24 cellular contexts compared by ENCODE assay signal in genomic region chr10:108591417-108591816, GRCh38.
DNase-seq lines count a peak whose midpoint lies in the region; ATAC-seq, FAIRE-seq and TF ChIP-seq lines count a peak whose summit lies in the region.
"Had no signal": no experiment of that assay in that cellular context is flagged by ENCODE, and none has a peak within 500 bp of the region (broad histone marks: within the 10 kb centered on the region; RNA-seq: fewer than 3 reads in every experiment).

No MANE protein-coding gene starts in this region.

- no peak overlapping the region for H3K27ac Mint-ChIP-seq in astrocyte (ENCODE audit: unreplicated experiment)
- H3K27ac Mint-ChIP-seq: CD4-positive, alpha-beta memory T cell; H9 had no signal

- H3K4me3 Mint-ChIP-seq in astrocyte (ENCODE audit: unreplicated experiment) = no peak overlapping the region
- H3K4me3 Mint-ChIP-seq: CD4-positive, alpha-beta memory T cell; H9 had no signal

- H3K36me3 Mint-ChIP-seq in astrocyte (ENCODE audit: low read depth, unreplicated experiment) = no peaks in the 10 kb centered on the region
- H3K36me3 Mint-ChIP-seq: CD4-positive, alpha-beta memory T cell had no signal

- H3K9ac ChIP-seq in astrocyte (ENCODE audit: low read length) = no peak overlapping the region
- H3K9ac ChIP-seq: BLaER1 had no signal

- no peaks in the 10 kb centered on the region for H3K4me1 ChIP-seq in astrocyte (ENCODE audit: insufficient read depth, low read length)
- H3K4me1 ChIP-seq: SJSA1 had no signal

- DNase-seq in EH (ENCODE audit: low read depth) = peak; percentile 29
- DNase-seq in HCEC 1CT = peak; percentile 56
- peak; percentile 14 for DNase-seq in astrocyte (ENCODE audit: low read depth)
- peak; percentile 40 for DNase-seq in kidney tubule cell (ENCODE audit: low spot score)
- no peak for DNase-seq in urothelium cell line (ENCODE audit: low spot score)
- no peak for DNase-seq in NCI-H1436 (lab: John Stamatoyannopoulos, UW)
- DNase-seq: CD4-positive, alpha-beta memory T cell; DND-41; GDM1; H9; KBM-7; NCI-H1092; NCI-H1436 treated with DMSO at 0.1 percent for 48 hours; NCI-H1930; NCI-H2227 treated with DMSO at 0.1 percent for 48 hours; NCI-H524; NCI-H82 had no signal

- H2AFZ ChIP-seq in astrocyte (ENCODE audit: low read depth, low read length) = no peak overlapping the region

- no peak for TF ChIP-seq CTCF in astrocyte (IDR thresholded peaks at IDR 0.05; ENCODE audit: insufficient read depth, low read depth, low read length)

- no peak overlapping the region for H3K4me3 ChIP-seq in astrocyte (ENCODE audit: insufficient read depth, low read depth, low read length)
- H3K4me3 ChIP-seq: BLaER1, SJSA1 had no signal

- ATAC-seq in GM18519 (IDR thresholded peaks at IDR 0.05; ENCODE audit: low FRiP score, unreplicated experiment) = no peak
- ATAC-seq: Right ventricle myocardium inferior had no signal

- H3K79me2 ChIP-seq in astrocyte (ENCODE audit: insufficient read depth, low read length) = no peaks in the 10 kb centered on the region

- no peaks in the 10 kb centered on the region for H3K36me3 ChIP-seq in astrocyte (ENCODE audit: insufficient read depth, low read length)
- H3K36me3 ChIP-seq: BLaER1, SJSA1 had no signal

- no peaks in the 10 kb centered on the region for H3K9me3 ChIP-seq in astrocyte (ENCODE audit: insufficient read depth, low read depth, low read length)
- H3K9me3 ChIP-seq: BLaER1, SJSA1 had no signal

- no peaks in the 10 kb centered on the region for H3K9me3 Mint-ChIP-seq in astrocyte (ENCODE audit: unreplicated experiment)
- H3K9me3 Mint-ChIP-seq: H9 had no signal

- H3K4me1 Mint-ChIP-seq in astrocyte (ENCODE audit: low read depth, unreplicated experiment) = peaks cover 14% of the 10 kb centered on the region
- H3K4me1 Mint-ChIP-seq: CD4-positive, alpha-beta memory T cell had no signal

- H3K4me2 ChIP-seq in astrocyte (ENCODE audit: low read length) = no peak overlapping the region
- H3K4me2 ChIP-seq: BLaER1 had no signal

- no peaks in the 10 kb centered on the region for H4K20me1 ChIP-seq in astrocyte (ENCODE audit: insufficient read depth, low read length)
- H4K20me1 ChIP-seq: BLaER1 had no signal

- no peak overlapping the region for H3K27ac ChIP-seq in astrocyte (ENCODE audit: low read depth, low read length)
- H3K27ac ChIP-seq: BLaER1, HL-60, SJSA1 had no signal

- FAIRE-seq in astrocyte (lab: Jason Lieb, UNC) = no peak
- no peak for FAIRE-seq in urothelium cell line (lab: Jason Lieb, UNC)
- FAIRE-seq: GM18507, RCC 7860 had no signal

- H3K27me3 Mint-ChIP-seq in astrocyte (ENCODE audit: low read depth, unreplicated experiment) = no peaks in the 10 kb centered on the region
- H3K27me3 Mint-ChIP-seq: CD4-positive, alpha-beta memory T cell had no signal

- H3K27me3 ChIP-seq in astrocyte (ENCODE audit: insufficient read depth, low read length) = no peaks in the 10 kb centered on the region
- H3K27me3 ChIP-seq: BLaER1, SJSA1 had no signal

Comparison
In these comparisons a context has a peak if more than half of its experiments do, and no peak if none do; other contexts are left out.
1. DNase-seq: peak in EH (single experiment), HCEC 1CT (single experiment), astrocyte (single experiment) and kidney tubule cell (single experiment); none in urothelium cell line (single experiment) and NCI-H1436 (single experiment).